ENCODE assay signal across 7 cellular contexts in genomic region chr1:6614953-6615785, GRCh38. TPM values are rescaled to one million over a fixed set of nuclear protein-coding genes. Genes with fewer than 3 reads are reported as not detected.
DNase-seq lines count a peak whose midpoint lies in the region; ATAC-seq and TF ChIP-seq lines count a peak whose summit lies in the region.

No MANE protein-coding gene starts in this region.

- no peak for TF ChIP-seq POLR2A in spleen (IDR thresholded peaks at IDR 0.05)

- peaks cover 20 to 39% of the 10 kb centered on the region in 2 experiments; a peak in 2 of 3 replicates for H3K36me3 ChIP-seq in HEK293 (ENCODE audit: control insufficient read depth in 2 of 2, insufficient read depth in 1 of 2, low read length in 2 of 2)
- peaks cover 0 to 34% (median 8%) of the 10 kb centered on the region in 6 donors for H3K36me3 ChIP-seq in spleen

- H3K4me3 Mint-ChIP-seq in activated T-cell treated with anti-CD3 and anti-CD28 coated beads, Interleukin-2, amount 50 U/mL, for 72 hours = peak overlapping the region; percentile 62 to 79

- CTCF ChIA-PET in HEK293 (lab: Yijun Ruan, JAX) = no interaction called here

- H3K4me3 ChIP-seq in HEK293 (ENCODE audit: low read depth, low read length) (peak overlapping the region; percentile 88), spleen (peak overlapping the region; percentile 87 to 99 (median 95))

- 3 to 5% (median 3%) methylated on average over 36 to 78 of the region's 78 CpGs for WGBS in spleen, 5 donors

- no peaks in the 10 kb centered on the region for H3K27me3 Mint-ChIP-seq in activated T-cell treated with anti-CD3 and anti-CD28 coated beads, Interleukin-2, amount 50 U/mL, for 72 hours (ENCODE audit: low read depth)

- H3K36me3 Mint-ChIP-seq in activated T-cell treated with anti-CD3 and anti-CD28 coated beads, Interleukin-2, amount 50 U/mL, for 72 hours (ENCODE audit: insufficient read depth in 2 of 2) = peaks cover 5 to 12% of the 10 kb centered on the region in 2 donors

- H3K27me3 ChIP-seq in spleen (replicated peaks in 1 of 7) = peaks cover 0 to 8% (median 0%) of the 10 kb centered on the region in 7 donors

- no peaks in the 10 kb centered on the region for H3K9me3 Mint-ChIP-seq in activated T-cell treated with anti-CD3 and anti-CD28 coated beads, Interleukin-2, amount 50 U/mL, for 72 hours

- ATAC-seq in activated T-cell treated with anti-CD3 and anti-CD28 coated beads, Interleukin-2, amount 50 U/mL, for 72 hours (replicated peaks in 1 of 2) = no peak
- ATAC-seq in GM21381 (IDR thresholded peaks at IDR 0.05; ENCODE audit: unreplicated experiment) = no peak

- peaks cover 25% of the 10 kb centered on the region for H3K4me1 Mint-ChIP-seq in activated T-cell treated with anti-CD3 and anti-CD28 coated beads, Interleukin-2, amount 50 U/mL, for 72 hours (ENCODE audit: low read depth)

- no peak overlapping the region for H3K27ac Mint-ChIP-seq in activated T-cell treated with anti-CD3 and anti-CD28 coated beads, Interleukin-2, amount 50 U/mL, for 72 hours

- DNase-seq in activated T-cell treated with anti-CD3 and anti-CD28 coated beads, Interleukin-2, amount 50 U/mL, for 72 hours = peak; percentile 25 to 28
- peak; percentile 34 for DNase-seq in hepatic stellate cell (ENCODE audit: low spot score)
- DNase-seq in spleen = peak; percentile 87
- no peak for DNase-seq in COLO829 (ENCODE audit: low spot score)
- DNase-seq in SIG-M5 treated with dmso at 0.1 percent for 504 hours (lab: John Stamatoyannopoulos, UW; ENCODE audit: unreplicated experiment) = no peak

- no peaks in the 10 kb centered on the region for H3K4me1 ChIP-seq in HEK293 (ENCODE audit: control insufficient read depth, insufficient read depth, low read length)
- H3K4me1 ChIP-seq in spleen = peaks cover 10 to 49% (median 27%) of the 10 kb centered on the region in 6 donors

- intact Hi-C loops in spleen (cut with DNase I; ENCODE audit: low total_unique reads) = no loop called here

- no peaks in the 10 kb centered on the region for H3K9me3 ChIP-seq in HEK293 (ENCODE audit: control insufficient read depth, insufficient read depth, low read depth, low read length)
- H3K9me3 ChIP-seq in spleen = no peaks in the 10 kb centered on the region

- POLR2A ChIA-PET in HEK293 (lab: Yijun Ruan, JAX) = interaction anchor here (0.6 to 1.0 kb wide), 4 partner anchors 11 to 59 kb away, joined by 3 to 6 read pairs (median 4); no protein-coding TSS in a partner anchor

- H3K27ac ChIP-seq in HEK293 (ENCODE audit: extremely low read depth, low read depth, low read length) (peak overlapping the region; percentile 54), spleen (peak overlapping the region in 7 of 8 donors; percentile 90 to 97 (median 95))

- TF ChIP-seq CTCF in HEK293 (tag by site-specific recombination; IDR thresholded peaks at IDR 0.05) (no peak), spleen (IDR thresholded peaks at IDR 0.05 in 8 of 11, conservative IDR thresholded peaks at IDR 0.05 in 3 of 11) (no peak)

TF ChIP-seq in HEK293, 187 proteins besides CTCF, POLR2A, EP300 and RAD21 (continues in another document):
- TF ChIP-seq ZFP41 (tag by site-specific recombination; IDR thresholded peaks at IDR 0.05; ENCODE audit: borderline replicate concordance) (no peak), EGR2 (tag by site-specific recombination; IDR thresholded peaks at IDR 0.05; ENCODE audit: low read depth) (peak; percentile 73), ZNF175 (tag by site-specific recombination; IDR thresholded peaks at IDR 0.05) (no peak), GLIS1 (tag by site-specific recombination; IDR thresholded peaks at IDR 0.05) (peak; percentile 33), ZNF704 (tag by site-specific recombination; IDR thresholded peaks at IDR 0.05) (no peak), AEBP2 (tag by site-specific recombination; IDR thresholded peaks at IDR 0.05; ENCODE audit: borderline replicate concordance) (no peak), WT1 (tag by site-specific recombination; IDR thresholded peaks at IDR 0.05) (no peak), ZNF670 (tag by site-specific recombination; IDR thresholded peaks at IDR 0.05; ENCODE audit: low read depth) (no peak), ZIC2 (tag by site-specific recombination; IDR thresholded peaks at IDR 0.05) (no peak), PRDM10 (tag by site-specific recombination; IDR thresholded peaks at IDR 0.05) (0 out of 2 replicates have a peak, but pooled peaks have one; percentile 32), ZBTB26 (tag by site-specific recombination; optimal IDR thresholded peaks at IDR 0.05) (peak; percentile 65)

RNA-seq across cellular contexts. Expression of gene PHF13, which starts 1.6 kb away (rescaled TPM):
- total RNA-seq in activated T-cell treated with anti-CD3 and anti-CD28 coated beads, Interleukin-2, amount 50 U/mL, for 72 hours = 10 to 100 TPM; 16.5 to 19.3 TPM
- total RNA-seq in spleen = 10 to 100 TPM in 4 of 7 donors, 1 to 10 TPM in 3; 6.6 to 14.0 (median 10.5) TPM
- polyA plus RNA-seq in spleen = 1 to 10 TPM; 3.4 to 6.0 (median 4.4) TPM

RNA-seq across cellular contexts. Expression of gene THAP3, which starts 9.5 kb away (rescaled TPM):
- 10 to 100 TPM; 27.0 to 30.5 TPM for total RNA-seq in activated T-cell treated with anti-CD3 and anti-CD28 coated beads, Interleukin-2, amount 50 U/mL, for 72 hours
- total RNA-seq in spleen = 10 to 100 TPM; 13.0 to 27.1 (median 15.5) TPM
- polyA plus RNA-seq in spleen = 10 to 100 TPM; 21.5 to 29.1 (median 24.0) TPM

RNA-seq across cellular contexts. Expression of gene KLHL21, which starts 12.5 kb away (rescaled TPM):
- 10 to 100 TPM; 24.2 to 26.1 TPM for total RNA-seq in activated T-cell treated with anti-CD3 and anti-CD28 coated beads, Interleukin-2, amount 50 U/mL, for 72 hours
- total RNA-seq in spleen = 10 to 100 TPM; 18.5 to 41.5 (median 29.4) TPM
- polyA plus RNA-seq in spleen = 10 to 100 TPM in 1 of 3 donors, 1 to 10 TPM in 2; 5.0 to 12.0 (median 6.2) TPM

RNA-seq across cellular contexts. Expression of gene ZBTB48, which starts 35.4 kb away (rescaled TPM):
- 10 to 100 TPM; 39.2 to 50.6 TPM for total RNA-seq in activated T-cell treated with anti-CD3 and anti-CD28 coated beads, Interleukin-2, amount 50 U/mL, for 72 hours
- total RNA-seq in spleen = 10 to 100 TPM; 23.5 to 61.0 (median 48.0) TPM
- 100 to 1,000 TPM in 1 of 3 donors, 10 to 100 TPM in 2; 53.1 to 131 (median 89.3) TPM for polyA plus RNA-seq in spleen

Comparison
In these comparisons a context has a peak if more than half of its experiments do, and no peak if none do; other contexts are left out.
1. DNase-seq: peak in activated T-cell treated with anti-CD3 and anti-CD28 coated beads, Interleukin-2, amount 50 U/mL, for 72 hours (2 of 2), hepatic stellate cell (single experiment) and spleen (single experiment); none in COLO829 (single experiment) and SIG-M5 treated with dmso at 0.1 percent for 504 hours (single experiment).